Comparison of ENCODE assay signal across 27 cellular contexts in the genomic region with DNA sequence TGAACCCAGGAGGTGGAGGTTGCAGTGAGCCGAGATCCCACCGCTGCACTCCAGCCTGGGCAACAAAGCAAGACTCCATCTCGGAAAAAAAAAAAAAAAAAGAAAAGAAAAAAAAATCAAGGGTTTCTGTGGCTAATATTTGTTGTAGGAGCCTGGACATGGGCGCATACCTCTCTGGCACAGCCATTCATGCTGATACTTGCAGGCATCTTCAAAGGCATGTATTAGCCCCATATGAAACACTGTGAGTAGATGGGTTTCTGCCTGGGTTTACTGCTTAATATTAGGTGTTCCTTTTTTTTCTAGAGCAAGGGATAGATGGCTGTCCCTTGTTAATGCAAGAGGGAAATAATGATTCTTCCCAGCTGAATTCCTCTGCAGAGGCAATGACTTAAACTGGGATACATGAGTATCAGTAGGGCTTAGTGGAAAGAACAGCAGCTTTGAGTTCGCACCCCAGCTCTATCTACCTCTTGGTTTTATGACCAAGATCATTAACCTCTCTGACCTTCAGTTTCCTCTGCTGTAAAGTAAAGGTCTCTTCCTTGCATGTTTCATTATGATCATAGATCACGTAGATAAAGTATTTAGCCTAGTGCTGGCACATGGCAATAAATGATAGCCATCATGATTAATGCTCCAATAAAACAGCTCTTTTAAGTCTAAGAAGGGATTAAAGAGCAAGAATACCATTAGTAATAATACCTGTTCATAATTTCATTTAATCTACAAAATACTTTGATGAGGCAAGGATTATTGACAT.
"Had no signal": no experiment of that assay in that cellular context is flagged by ENCODE, and none has a peak within 500 bp of the region (broad histone marks: within the 10 kb centered on the region; RNA-seq: fewer than 3 reads in every experiment).

No MANE protein-coding gene starts in this region.

- H3K27me3 ChIP-seq: ovary, uterus had no signal

- H3K27ac ChIP-seq: ovary, thoracic aorta, uterus, WERI-Rb-1 had no signal

- H3K27ac Mint-ChIP-seq: activated CD8-positive, alpha-beta T cell treated with anti-CD3 and anti-CD28 coated beads for 36 hours; activated naive CD8-positive, alpha-beta T cell treated with anti-CD3 and anti-CD28 coated beads, Interleukin-2, amount 50 U/mL, for 24 hours; activated T-helper 17 cell treated with anti-CD3 and anti-CD28 coated beads, Interleukin-2, amount 50 U/mL, for 72 hours; nephron progenitor cell; progenitor cell of endocrine pancreas; stimulated activated effector memory CD8-positive, alpha-beta T cell treated with anti-CD3 and anti-CD28 coated beads, Interleukin-12 subunit alpha, Interleukin-12 subunit beta, amount 100 ng/mL, for 72 hours; stimulated activated naive CD8-positive, alpha-beta T cell treated with anti-CD3 and anti-CD28 coated beads, Interleukin-15, Interleukin-2, amounts not matched to agents 100 ng/mL and 50 ng/mL, for 24 hours; type B pancreatic cell had no signal

- H3K4me1 ChIP-seq: uterus had no signal

- H3K4me3 ChIP-seq: ovary, skin epidermis, thoracic aorta, uterus had no signal

- ATAC-seq: activated CD4-positive, CD25-positive, alpha-beta regulatory T cell treated with anti-CD3 and anti-CD28 coated beads, Interleukin-2, amount 50 U/mL, for 24 hours; activated CD8-positive, alpha-beta T cell treated with anti-CD3 and anti-CD28 coated beads for 36 hours; activated naive CD8-positive, alpha-beta T cell treated with anti-CD3 and anti-CD28 coated beads, Interleukin-2, amount 50 U/mL, for 24 hours; activated T-cell treated with anti-CD3 and anti-CD28 coated beads, Interleukin-2, amount 50 U/mL, for 4 hours; activated T-helper 17 cell treated with anti-CD3 and anti-CD28 coated beads, Interleukin-2, amount 50 U/mL, for 72 hours; left ventricle myocardium superior; sciatic nerve; stimulated activated effector memory CD8-positive, alpha-beta T cell treated with anti-CD3 and anti-CD28 coated beads, Interleukin-12 subunit alpha, Interleukin-12 subunit beta, amount 100 ng/mL, for 72 hours had no signal

- H3K27me3 Mint-ChIP-seq: activated CD8-positive, alpha-beta T cell treated with anti-CD3 and anti-CD28 coated beads for 36 hours; activated naive CD4-positive, alpha-beta T cell treated with anti-CD3 and anti-CD28 coated beads, Interleukin-2, amount 50 U/mL, for 24 hours; activated naive CD8-positive, alpha-beta T cell treated with anti-CD3 and anti-CD28 coated beads, Interleukin-2, amount 50 U/mL, for 24 hours; activated T-helper 17 cell treated with anti-CD3 and anti-CD28 coated beads, Interleukin-2, amount 50 U/mL, for 72 hours; dendritic cell treated with granulocyte-macrophage colony-stimulating factor and Interleukin-4, amounts not matched to agents 40 ng/mL and 50 ng/mL, for 4 days; stimulated activated naive CD8-positive, alpha-beta T cell treated with anti-CD3 and anti-CD28 coated beads, Interleukin-15, Interleukin-2, amounts not matched to agents 100 ng/mL and 50 ng/mL, for 24 hours; type B pancreatic cell had no signal

- H3K9me3 Mint-ChIP-seq: activated CD8-positive, alpha-beta T cell treated with anti-CD3 and anti-CD28 coated beads for 36 hours; activated naive CD4-positive, alpha-beta T cell treated with anti-CD3 and anti-CD28 coated beads, Interleukin-2, amount 50 U/mL, for 24 hours; activated naive CD8-positive, alpha-beta T cell treated with anti-CD3 and anti-CD28 coated beads, Interleukin-2, amount 50 U/mL, for 24 hours; activated T-cell treated with anti-CD3 and anti-CD28 coated beads, Interleukin-2, amount 50 U/mL, for 4 hours; activated T-helper 17 cell treated with anti-CD3 and anti-CD28 coated beads, Interleukin-2, amount 50 U/mL, for 72 hours; dendritic cell treated with granulocyte-macrophage colony-stimulating factor and Interleukin-4, amounts not matched to agents 40 ng/mL and 50 ng/mL, for 4 days; naive B cell; nephron progenitor cell; stimulated activated effector memory CD8-positive, alpha-beta T cell treated with anti-CD3 and anti-CD28 coated beads, Interleukin-12 subunit alpha, Interleukin-12 subunit beta, amount 100 ng/mL, for 72 hours; stimulated activated naive CD8-positive, alpha-beta T cell treated with anti-CD3 and anti-CD28 coated beads, Interleukin-15, Interleukin-2, amounts not matched to agents 100 ng/mL and 50 ng/mL, for 24 hours; type B pancreatic cell had no signal

- H3K36me3 ChIP-seq: ovary, thoracic aorta, uterus, WERI-Rb-1 had no signal

- H3K4me3 Mint-ChIP-seq: activated CD8-positive, alpha-beta T cell treated with anti-CD3 and anti-CD28 coated beads for 36 hours; activated naive CD4-positive, alpha-beta T cell treated with anti-CD3 and anti-CD28 coated beads, Interleukin-2, amount 50 U/mL, for 24 hours; activated naive CD8-positive, alpha-beta T cell treated with anti-CD3 and anti-CD28 coated beads, Interleukin-2, amount 50 U/mL, for 24 hours; activated T-cell treated with anti-CD3 and anti-CD28 coated beads, Interleukin-2, amount 50 U/mL, for 4 hours; stimulated activated effector memory CD8-positive, alpha-beta T cell treated with anti-CD3 and anti-CD28 coated beads, Interleukin-12 subunit alpha, Interleukin-12 subunit beta, amount 100 ng/mL, for 72 hours; stimulated activated naive CD8-positive, alpha-beta T cell treated with anti-CD3 and anti-CD28 coated beads, Interleukin-15, Interleukin-2, amounts not matched to agents 100 ng/mL and 50 ng/mL, for 24 hours; type B pancreatic cell had no signal

- H3K9me3 ChIP-seq: ovary, thoracic aorta, uterus had no signal

- H3K36me3 Mint-ChIP-seq: activated naive CD4-positive, alpha-beta T cell treated with anti-CD3 and anti-CD28 coated beads, Interleukin-2, amount 50 U/mL, for 24 hours; naive B cell; type B pancreatic cell had no signal

- DNase-seq: activated CD4-positive, alpha-beta T cell treated with anti-CD3 and anti-CD28 coated beads for 48 hours; activated CD8-positive, alpha-beta T cell treated with anti-CD3 and anti-CD28 coated beads for 36 hours; activated gamma-delta T cell treated with Interleukin-2 at 50 U/mL for 16 hours; activated naive CD8-positive, alpha-beta T cell treated with anti-CD3 and anti-CD28 coated beads, Interleukin-2, amount 50 U/mL, for 24 hours; activated T-cell treated with anti-CD3 and anti-CD28 coated beads, Interleukin-2, amount 50 U/mL, for 4 hours; amygdala; central memory CD4-positive, alpha-beta T cell; glutamatergic neuron; left ventricle myocardium superior; naive B cell; nephron progenitor cell; ovary; stimulated activated CD4-positive, alpha-beta T cell treated with anti-CD3 and anti-CD28 coated beads, Interleukin-4, amount 100 ng/mL, for 24 hours; T1000; uterus; WERI-Rb-1 had no signal
